In genomic region chr19:2532252-2533071, GRCh38 we compare ENCODE assay signal across 14 cellular contexts. TPM values are rescaled to one million over a fixed set of nuclear protein-coding genes. Genes with fewer than 3 reads are reported as not detected.
DNase-seq lines count a peak whose midpoint lies in the region; ATAC-seq and TF ChIP-seq lines count a peak whose summit lies in the region.
"Had no signal": no experiment of that assay in that cellular context is flagged by ENCODE, and none has a peak within 500 bp of the region (broad histone marks: within the 10 kb centered on the region; RNA-seq: fewer than 3 reads in every experiment).

No MANE protein-coding gene starts in this region.

- in situ Hi-C loops in ACHN (cut with HindIII; ENCODE audit: low pct_ligation_motif_present, low pct_unique_long_range_greater_than_20kb, low sequenced_read_pairs): no loop called here
- in situ Hi-C loops in KBM-7 (cut with MboI; ENCODE audit: low pct_unique_long_range_greater_than_20kb, low sequenced_read_pairs): no loop called here

- H3K4me1 ChIP-seq in stomach: peaks cover 0 to 24% (median 16%) of the 10 kb centered on the region in 4 donors

- no peaks in the 10 kb centered on the region for H3K36me3 ChIP-seq in stomach
- H3K36me3 ChIP-seq: MG63 had no signal

- no peak for TF ChIP-seq EP300 in stomach (IDR thresholded peaks at IDR 0.05)

- intact Hi-C loops in stomach (cut with DNase I; ENCODE audit: low total_unique reads): no loop called here

- H3K27ac Mint-ChIP-seq in T-helper 1 cell treated with Interleukin-12 subunit alpha and Interleukin-12 subunit beta and Interleukin-4 antibody, amounts not matched to agents 30 μg/mL and 1 μg/mL, for 36 hours: peak overlapping the region; percentile 10

- 82 to 87% (median 83%) methylated on average over 7 of the region's 7 CpGs for WGBS in stomach, 5 donors

- no peak for TF ChIP-seq CTCF in fibroblast of mammary gland (conservative IDR thresholded peaks at IDR 0.05; ENCODE audit: control insufficient read depth, insufficient read depth, low read depth, low read length)
- no peak for TF ChIP-seq CTCF in stomach (IDR thresholded peaks at IDR 0.05)

- TF ChIP-seq POLR2A in stomach (IDR thresholded peaks at IDR 0.05): no peak

- peak overlapping the region in 3 of 5 donors; percentile 27 to 33 (median 27) for H3K27ac ChIP-seq in stomach
- H3K27ac ChIP-seq: 22Rv1 had no signal

- no peaks in the 10 kb centered on the region for H3K9me3 Mint-ChIP-seq in T-helper 1 cell treated with Interleukin-12 subunit alpha and Interleukin-12 subunit beta and Interleukin-4 antibody, amounts not matched to agents 30 μg/mL and 1 μg/mL, for 36 hours

- DNase-seq in T-helper 1 cell (no peak), fibroblast of mammary gland (ENCODE audit: low read depth) (peak; percentile 94), stomach (no peak), NCI-H128 (lab: John Stamatoyannopoulos, UW; ENCODE audit: unreplicated experiment) (no peak), ACHN (no peak), KBM-7 (no peak)
- DNase-seq: DND-41, MG63, NCI-H748 treated with DMSO at 0.1 percent for 48 hours, T-helper 2 cell had no signal

- no peaks in the 10 kb centered on the region for H3K27me3 ChIP-seq in stomach
- H3K27me3 ChIP-seq: MG63 had no signal

- H3K4me1 Mint-ChIP-seq in T-helper 1 cell treated with Interleukin-12 subunit alpha and Interleukin-12 subunit beta and Interleukin-4 antibody, amounts not matched to agents 30 μg/mL and 1 μg/mL, for 36 hours (ENCODE audit: low read depth): peaks cover 20% of the 10 kb centered on the region

- H3K36me3 Mint-ChIP-seq in T-helper 1 cell treated with Interleukin-12 subunit alpha and Interleukin-12 subunit beta and Interleukin-4 antibody, amounts not matched to agents 30 μg/mL and 1 μg/mL, for 36 hours (ENCODE audit: low read depth): no peaks in the 10 kb centered on the region

- peak; percentile 70 for ATAC-seq in SK-N-SH treated with all-trans-retinoic acid at 6 μM for 48 hours

- no peak overlapping the region for H3K4me3 Mint-ChIP-seq in T-helper 1 cell treated with Interleukin-12 subunit alpha and Interleukin-12 subunit beta and Interleukin-4 antibody, amounts not matched to agents 30 μg/mL and 1 μg/mL, for 36 hours

- H3K27me3 Mint-ChIP-seq in T-helper 1 cell treated with Interleukin-12 subunit alpha and Interleukin-12 subunit beta and Interleukin-4 antibody, amounts not matched to agents 30 μg/mL and 1 μg/mL, for 36 hours (ENCODE audit: low read depth): no peaks in the 10 kb centered on the region

- H3K4me3 ChIP-seq in fibroblast of mammary gland (ENCODE audit: control insufficient read depth, low read depth, low read length) (no peak overlapping the region), stomach (no peak overlapping the region)
- H3K4me3 ChIP-seq: lung, MG63 had no signal

- H3K9me3 ChIP-seq in stomach: peaks cover 0 to 4% (median 0%) of the 10 kb centered on the region in 4 donors
- H3K9me3 ChIP-seq: MG63 had no signal

TF ChIP-seq in SK-N-SH treated with all-trans-retinoic acid at 6 μM for 48 hours, 23 proteins besides CTCF, POLR2A, EP300 and RAD21:
- TF ChIP-seq RARB (CRISPR knock-in tag; IDR thresholded peaks at IDR 0.05) (no peak), CREB5 (CRISPR knock-in tag; IDR thresholded peaks at IDR 0.05; ENCODE audit: low read depth) (no peak), TOX (CRISPR knock-in tag; IDR thresholded peaks at IDR 0.05; ENCODE audit: borderline replicate concordance) (no peak), ZFP30 (CRISPR knock-in tag; IDR thresholded peaks at IDR 0.05) (peak; percentile 59), ZC3H10 (CRISPR knock-in tag; IDR thresholded peaks at IDR 0.05) (no peak), ZFP3 (CRISPR knock-in tag; IDR thresholded peaks at IDR 0.05) (no peak), ZNF8 (CRISPR knock-in tag; IDR thresholded peaks at IDR 0.05) (no peak)
TF ChIP-seq in SK-N-SH treated with all-trans-retinoic acid at 6 μM for 48 hours: peak in this region for 1.

RNA-seq across cellular contexts. Expression of gene GADD45B, which starts 56.5 kb away (rescaled TPM):
- 100 to 1,000 TPM in 1 of 5 donors, 10 to 100 TPM in 4; 61.6 to 588 (median 91.0) TPM for total RNA-seq in stomach
- 10 to 100 TPM; 52.9 to 92.1 (median 53.8) TPM for polyA plus RNA-seq in stomach
